In genomic region chr3:159077860-159078259, GRCh38 we compare ENCODE assay signal across 1 cellular context.
TF ChIP-seq lines count a peak whose summit lies in the region.

No MANE protein-coding gene starts in this region.

TF ChIP-seq in IMR-90, 13 proteins besides CTCF, POLR2A, EP300 and RAD21 (continued from another document):
- TF ChIP-seq, protein P1, sequence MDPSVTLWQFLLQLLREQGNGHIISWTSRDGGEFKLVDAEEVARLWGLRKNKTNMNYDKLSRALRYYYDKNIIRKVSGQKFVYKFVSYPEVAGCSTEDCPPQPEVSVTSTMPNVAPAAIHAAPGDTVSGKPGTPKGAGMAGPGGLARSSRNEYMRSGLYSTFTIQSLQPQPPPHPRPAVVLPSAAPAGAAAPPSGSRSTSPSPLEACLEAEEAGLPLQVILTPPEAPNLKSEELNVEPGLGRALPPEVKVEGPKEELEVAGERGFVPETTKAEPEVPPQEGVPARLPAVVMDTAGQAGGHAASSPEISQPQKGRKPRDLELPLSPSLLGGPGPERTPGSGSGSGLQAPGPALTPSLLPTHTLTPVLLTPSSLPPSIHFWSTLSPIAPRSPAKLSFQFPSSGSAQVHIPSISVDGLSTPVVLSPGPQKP (IDR thresholded peaks at IDR 0.05; ENCODE audit: borderline replicate concordance, low read depth, low read length), result no peak
- TF ChIP-seq MXI1 (IDR thresholded peaks at IDR 0.05; ENCODE audit: borderline replicate concordance, low read depth, low read length) (no peak), BHLHE40 (IDR thresholded peaks at IDR 0.05; ENCODE audit: low read depth, low read length) (no peak), NFE2L2 (IDR thresholded peaks at IDR 0.05; ENCODE audit: low read depth, low read length) (no peak), CEBPB (IDR thresholded peaks at IDR 0.05; ENCODE audit: low read depth, low read length) (no peak)
- TF ChIP-seq, protein P2, sequence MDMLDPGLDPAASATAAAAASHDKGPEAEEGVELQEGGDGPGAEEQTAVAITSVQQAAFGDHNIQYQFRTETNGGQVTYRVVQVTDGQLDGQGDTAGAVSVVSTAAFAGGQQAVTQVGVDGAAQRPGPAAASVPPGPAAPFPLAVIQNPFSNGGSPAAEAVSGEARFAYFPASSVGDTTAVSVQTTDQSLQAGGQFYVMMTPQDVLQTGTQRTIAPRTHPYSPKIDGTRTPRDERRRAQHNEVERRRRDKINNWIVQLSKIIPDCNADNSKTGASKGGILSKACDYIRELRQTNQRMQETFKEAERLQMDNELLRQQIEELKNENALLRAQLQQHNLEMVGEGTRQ (IDR thresholded peaks at IDR 0.05; ENCODE audit: low read depth, low read length), result no peak
